Comparison of ENCODE assay signal across 28 cellular contexts in genomic region chr19:46555684-46556083, GRCh38.
"Had no signal": no experiment of that assay in that cellular context is flagged by ENCODE, and none has a peak within 500 bp of the region (broad histone marks: within the 10 kb centered on the region; RNA-seq: fewer than 3 reads in every experiment).

No MANE protein-coding gene starts in this region.

- H3K27ac Mint-ChIP-seq: immature natural killer cell; naive thymus-derived CD8-positive, alpha-beta T cell; nephron progenitor cell; stimulated activated memory B cell treated with anti-CD40 and anti-IgM and Interleukin-4, amounts not matched to agents 10 μg/mL and 1 μg/mL and 100 μg/mL, for 72 hours; type B pancreatic cell had no signal

- H3K27ac ChIP-seq: esophagus muscularis mucosa, lower lobe of right lung, ovary, psoas muscle, sigmoid colon, testis, tibial artery had no signal

- ATAC-seq: heart right ventricle; left colon; left ventricle myocardium superior; lower lobe of right lung; naive thymus-derived CD8-positive, alpha-beta T cell; psoas muscle; right cardiac atrium; stimulated activated memory B cell treated with anti-CD40 and anti-IgM and Interleukin-4, amounts not matched to agents 10 μg/mL and 1 μg/mL and 100 μg/mL, for 72 hours; stimulated activated naive CD8-positive, alpha-beta T cell treated with anti-CD3 and anti-CD28 coated beads, Interleukin-15, Interleukin-2, amounts not matched to agents 100 U/mL and 50 U/mL, for 24 hours had no signal

- H3K36me3 Mint-ChIP-seq: type B pancreatic cell had no signal

- FAIRE-seq: endothelial cell of umbilical vein had no signal

- DNase-seq: effector CD8-positive, alpha-beta T cell; foreskin melanocyte; glutamatergic neuron; heart right ventricle; hippocampal formation; immature natural killer cell; islet precursor cell; kidney glomerular epithelial cell; left colon; left ventricle myocardium superior; lower lobe of right lung; naive thymus-derived CD8-positive, alpha-beta T cell; nephron progenitor cell; nucleus accumbens; ovary; psoas muscle; right cardiac atrium; sigmoid colon; stimulated activated CD4-positive, alpha-beta T cell treated with anti-CD3 and anti-CD28 coated beads, Interleukin-2, amount 100 ng/mL, for 24 hours; stimulated activated CD4-positive, alpha-beta T cell treated with anti-CD3 and anti-CD28 coated beads, Interleukin-4, amount 100 ng/mL, for 24 hours; stimulated activated naive CD8-positive, alpha-beta T cell treated with anti-CD3 and anti-CD28 coated beads, Interleukin-15, Interleukin-2, amounts not matched to agents 100 U/mL and 50 U/mL, for 24 hours; substantia nigra; testis; tibial artery had no signal

- H3K27me3 ChIP-seq: esophagus muscularis mucosa, heart right ventricle, ovary, sigmoid colon, testis, tibial artery had no signal

- H3K36me3 ChIP-seq: esophagus muscularis mucosa, heart right ventricle, lower lobe of right lung, ovary, sigmoid colon, tibial artery had no signal

- H3K4me1 ChIP-seq: esophagus muscularis mucosa, lower lobe of right lung, psoas muscle, sigmoid colon, testis, tibial artery had no signal

- H3K4me1 Mint-ChIP-seq: immature natural killer cell; naive thymus-derived CD8-positive, alpha-beta T cell; nephron progenitor cell; stimulated activated memory B cell treated with anti-CD40 and anti-IgM and Interleukin-4, amounts not matched to agents 10 μg/mL and 1 μg/mL and 100 μg/mL, for 72 hours had no signal

- H3K9me3 ChIP-seq: ovary, testis had no signal

- H3K4me3 Mint-ChIP-seq: immature natural killer cell; naive thymus-derived CD8-positive, alpha-beta T cell; nephron progenitor cell; stimulated activated memory B cell treated with anti-CD40 and anti-IgM and Interleukin-4, amounts not matched to agents 10 μg/mL and 1 μg/mL and 100 μg/mL, for 72 hours; type B pancreatic cell had no signal

- H3K4me3 ChIP-seq: esophagus muscularis mucosa, heart right ventricle, lower lobe of right lung, ovary, psoas muscle, sigmoid colon, testis, tibial artery had no signal
